20 cellular contexts compared by ENCODE assay signal in genomic region chr3:139522421-139522820, GRCh38. TPM values are rescaled to one million over a fixed set of nuclear protein-coding genes. Genes with fewer than 3 reads are reported as not detected.
DNase-seq lines count a peak whose midpoint lies in the region; ATAC-seq and TF ChIP-seq lines count a peak whose summit lies in the region.
"Had no signal": no experiment of that assay in that cellular context is flagged by ENCODE, and none has a peak within 500 bp of the region (broad histone marks: within the 10 kb centered on the region; RNA-seq: fewer than 3 reads in every experiment).

No MANE protein-coding gene starts in this region.

- H3K79me2 ChIP-seq in OCI-LY7 (ENCODE audit: insufficient read depth, low read depth, low read length), result no peaks in the 10 kb centered on the region

- H3K4me3 ChIP-seq in cardiac muscle cell, result no peak overlapping the region
- no peak overlapping the region for H3K4me3 ChIP-seq in heart left ventricle
- H3K4me3 ChIP-seq in OCI-LY7 (ENCODE audit: low read depth, low read length, poor library complexity, severe bottlenecking), result no peak overlapping the region
- H3K4me3 ChIP-seq in epithelial cell of proximal tubule (ENCODE audit: low read depth, low read length), result no peak overlapping the region
- H3K4me3 ChIP-seq: breast epithelium, spleen had no signal

- H3K27me3 ChIP-seq in cardiac muscle cell (no peaks in the 10 kb centered on the region), heart left ventricle (no peaks in the 10 kb centered on the region)
- H3K27me3 ChIP-seq: breast epithelium, spleen had no signal

- H3K4me2 ChIP-seq in OCI-LY7 (ENCODE audit: low read length), result no peak overlapping the region

- TF ChIP-seq CTCF in cardiac muscle cell (IDR thresholded peaks at IDR 0.05; ENCODE audit: low read depth, low read length), result peak; percentile 30
- no peak for TF ChIP-seq CTCF in heart left ventricle (IDR thresholded peaks at IDR 0.05)
- TF ChIP-seq CTCF in OCI-LY7 (conservative IDR thresholded peaks at IDR 0.05; ENCODE audit: low read length), result peak; percentile 28; the same call in 1 of the 2 replicates
- TF ChIP-seq CTCF in epithelial cell of proximal tubule (conservative IDR thresholded peaks at IDR 0.05; ENCODE audit: low read depth, low read length), result peak; percentile 16

- H3K4me1 ChIP-seq in cardiac muscle cell (ENCODE audit: low read depth) (no peaks in the 10 kb centered on the region), heart left ventricle (peaks cover 0 to 15% (median 0%) of the 10 kb centered on the region in 12 donors), OCI-LY7 (ENCODE audit: insufficient read depth, low read length, poor library complexity, severe bottlenecking) (peaks cover 4% of the 10 kb centered on the region)
- H3K4me1 ChIP-seq: breast epithelium had no signal

- no peak for TF ChIP-seq POLR2A in heart left ventricle (IDR thresholded peaks at IDR 0.05)

- BruUV-seq in OCI-LY7 (replicated peaks; lab: Mats Ljungman, UMichigan), result no TSS peak

- peaks cover 2% of the 10 kb centered on the region for H3K36me3 ChIP-seq in cardiac muscle cell
- peaks cover 0 to 7% (median 0%) of the 10 kb centered on the region in 9 donors for H3K36me3 ChIP-seq in heart left ventricle
- no peaks in the 10 kb centered on the region for H3K36me3 ChIP-seq in OCI-LY7 (ENCODE audit: insufficient read depth, low read length)
- H3K36me3 ChIP-seq: breast epithelium, spleen had no signal

- POLR2A ChIA-PET in OCI-LY7 (lab: Charles Lee), result no interaction called here

- CTCF ChIA-PET in OCI-LY7 (lab: Charles Lee; ENCODE audit: unreplicated experiment), result no interaction called here

- H3K27ac ChIP-seq in cardiac muscle cell (no peak overlapping the region), heart left ventricle (no peak overlapping the region), OCI-LY7 (ENCODE audit: low read depth, low read length, poor library complexity, severe bottlenecking) (no peak overlapping the region)
- H3K27ac ChIP-seq: breast epithelium, spleen had no signal

- ATAC-seq in heart left ventricle (no peak), HG03175 (IDR thresholded peaks at IDR 0.05; ENCODE audit: unreplicated experiment) (no peak)
- ATAC-seq: Right ventricle myocardium inferior had no signal

- intact Hi-C loops in heart left ventricle (cut with DNase I), result loop anchor here in 2 of 10 donors (5.0 kb wide), 1 partner anchor 40 kb away; no protein-coding TSS in a partner anchor
- intact Hi-C loops in OCI-LY7 (cut with micrococcal nuclease; ENCODE audit: unreplicated experiment), result no loop called here
- intact Hi-C loops in posterior vena cava (cut with DNase I), result no loop called here

- DNase-seq in cardiac muscle cell (ENCODE audit: low read depth in 1 of 2, low spot score in 1 of 2) (peak in 1 of 2 donors; percentile 19), heart left ventricle (no peak), OCI-LY7 (ENCODE audit: low spot score) (no peak), epithelial cell of proximal tubule (ENCODE audit: low read depth) (no peak), posterior vena cava (ENCODE audit: low spot score) (no peak)
- no peak for DNase-seq in stimulated activated CD4-positive, alpha-beta T cell treated with anti-CD3 and anti-CD28 coated beads, Interleukin-12 subunit alpha, Interleukin-12 subunit beta, amount 100 ng/mL, for 4 hours
- DNase-seq in stimulated activated CD4-positive, alpha-beta T cell treated with anti-CD3 and anti-CD28 coated beads, Interleukin-4, amount 100 ng/mL, for 24 hours, result no peak
- DNase-seq: activated CD4-positive, alpha-beta T cell treated with anti-CD3 and anti-CD28 coated beads, Interleukin-2, amount 10 ng/mL, durations not matched to agents 24 days and 14 days; activated T-cell treated with anti-CD3 and anti-CD28 coated beads for 4 hours; COR-L47; effector CD8-positive, alpha-beta T cell; NCI-H2081 treated with DMSO at 0.1 percent for 48 hours; posterior cingulate gyrus; spleen had no signal

- no peaks in the 10 kb centered on the region for H4K20me1 ChIP-seq in OCI-LY7 (ENCODE audit: insufficient read depth, low read length)

- WGBS in heart left ventricle, 4 donors, result 39 to 72% (median 45%) methylated on average over 2 of the region's 2 CpGs

- H2AFZ ChIP-seq in OCI-LY7 (ENCODE audit: low read length), result no peak overlapping the region

- H3K9me3 ChIP-seq in cardiac muscle cell (ENCODE audit: low read depth) (no peaks in the 10 kb centered on the region), heart left ventricle (no peaks in the 10 kb centered on the region), OCI-LY7 (ENCODE audit: low read length) (no peaks in the 10 kb centered on the region)
- H3K9me3 ChIP-seq: breast epithelium, spleen had no signal

- H3K9me2 ChIP-seq in OCI-LY7 (ENCODE audit: insufficient read depth, low read length), result no peaks in the 10 kb centered on the region

RNA-seq across cellular contexts. Expression of gene RBP1, which starts 17.1 kb away (rescaled TPM):
- total RNA-seq in cardiac muscle cell, result 116 and 163 TPM in 2 replicates
- polyA plus RNA-seq in cardiac muscle cell, result 245 and 268 TPM in 2 replicates
- total RNA-seq in heart left ventricle, result 10 to 100 TPM in 8 of 9 donors, 1 to 10 TPM in 1; 9.4 to 32.0 (median 13.0) TPM
- polyA plus RNA-seq in heart left ventricle, result 10 to 100 TPM; 26.4 to 27.5 TPM
- total RNA-seq in OCI-LY7 (2014; rRNA removed; shearing (Covaris generic)), result not detected in 2 replicates
- not detected in 2 replicates for total RNA-seq in OCI-LY7 (2022)
- 68.0 and 250 TPM in 2 replicates for total RNA-seq in epithelial cell of proximal tubule
- 10 to 100 TPM; 17.3 to 24.7 TPM for total RNA-seq in posterior vena cava
- total RNA-seq: activated CD4-positive, alpha-beta T cell treated with anti-CD3 and anti-CD28 coated beads, Interleukin-2, amount 10 ng/mL, durations not matched to agents 24 days and 14 days; LHCN-M2; T-helper 2 cell treated with Interferon-gamma antibody and Interleukin-4, amounts not matched to agents 100 ng/mL and 5 ng/mL, for 36 hours had no signal

RNA-seq across cellular contexts. Expression of gene RBP2, which starts 46.1 kb away (rescaled TPM):
- total RNA-seq in cardiac muscle cell (not detected in 2 replicates), heart left ventricle (not detected), OCI-LY7 (2022) (not detected in 2 replicates), epithelial cell of proximal tubule (not detected in 2 replicates), posterior vena cava (1 to 10 TPM in 1 of 2 donors, not detected in 1; 1.1 TPM)
- polyA plus RNA-seq in cardiac muscle cell (0.26 TPM in 1 of 2 replicates, not detected in the other), heart left ventricle (under 1 TPM in 1 of 2 donors, not detected in 1; 0.25 TPM)
- total RNA-seq in OCI-LY7 (2014; rRNA removed; shearing (Covaris generic)), result not detected in 2 replicates
- total RNA-seq: activated CD4-positive, alpha-beta T cell treated with anti-CD3 and anti-CD28 coated beads, Interleukin-2, amount 10 ng/mL, durations not matched to agents 24 days and 14 days; LHCN-M2; Right ventricle myocardium inferior; spleen; T-helper 2 cell treated with Interferon-gamma antibody and Interleukin-4, amounts not matched to agents 100 ng/mL and 5 ng/mL, for 36 hours had no signal
- polyA plus RNA-seq: liver had no signal

Comparison
In these comparisons a context has a peak if more than half of its experiments do, and no peak if none do; other contexts are left out.
1. CTCF ChIP-seq: peak in cardiac muscle cell (single experiment), OCI-LY7 (single experiment) and epithelial cell of proximal tubule (single experiment); none in heart left ventricle (0 of 12).
2. RNA of gene RBP1, which starts 17.1 kb away (total RNA-seq): 68.0 to 250 TPM in epithelial cell of proximal tubule, 116 to 163 TPM in cardiac muscle cell, 17.3 to 24.7 TPM in posterior vena cava and 9.4 to 32.0 TPM in heart left ventricle; not detected in OCI-LY7; every median in the first group is over 10 times any median in the second.